Comparison of ENCODE assay signal across 7 cellular contexts in genomic region chr11:2937641-2938563, GRCh38. TPM values are rescaled to one million over a fixed set of nuclear protein-coding genes. Genes with fewer than 3 reads are reported as not detected.
A peak's percentile ranks its signal among the peaks of the same experiment; 100 is the strongest.
DNase-seq lines count a peak whose midpoint lies in the region; ATAC-seq and TF ChIP-seq lines count a peak whose summit lies in the region.
"Not testable (repeated sequence)": the region's sequence is repeated elsewhere in the genome, so short reads cannot be mapped to it uniquely, and the experiment has no call there.
"Had no signal": no experiment of that assay in that cellular context is flagged by ENCODE, and none has a peak within 500 bp of the region (broad histone marks: within the 10 kb centered on the region; RNA-seq: fewer than 3 reads in every experiment).

No MANE protein-coding gene starts in this region.

- not testable (repeated sequence) for H3K27me3 ChIP-seq in CD4-positive, alpha-beta memory T cell (ENCODE audit: insufficient read depth, low read length)

- ATAC-seq in T-helper 17 cell; effector memory CD8-positive, alpha-beta T cell (replicated peaks); memory B cell (ENCODE audit: low read depth): not testable (repeated sequence)

- not testable (repeated sequence) for H3K27ac ChIP-seq in CD4-positive, alpha-beta memory T cell (ENCODE audit: low read depth, low read length)

- peak overlapping the region in 5 of 7 donors; percentile 89 to 97 (median 95) for H3K27ac Mint-ChIP-seq in CD4-positive, alpha-beta memory T cell
- H3K27ac Mint-ChIP-seq in T-helper 17 cell (peak overlapping the region; percentile 70), memory B cell (peak overlapping the region; percentile 80), osteocyte (ENCODE audit: unreplicated experiment) (peak overlapping the region; percentile 57)
- H3K27ac Mint-ChIP-seq in activated naive CD4-positive, alpha-beta T cell treated with anti-CD3 and anti-CD28 coated beads, Interleukin-2, amount 10 ng/mL, durations not matched to agents 7 days and 5 days = peak overlapping the region; percentile 86
- peak overlapping the region; percentile 86 to 94 for H3K27ac Mint-ChIP-seq in effector memory CD8-positive, alpha-beta T cell

- peaks cover 5 to 30% (median 24%) of the 10 kb centered on the region in 8 donors for H3K9me3 Mint-ChIP-seq in CD4-positive, alpha-beta memory T cell
- peaks cover 29% of the 10 kb centered on the region for H3K9me3 Mint-ChIP-seq in activated naive CD4-positive, alpha-beta T cell treated with anti-CD3 and anti-CD28 coated beads, Interleukin-2, amount 10 ng/mL, durations not matched to agents 7 days and 5 days
- H3K9me3 Mint-ChIP-seq in effector memory CD8-positive, alpha-beta T cell = peaks cover 6 to 23% of the 10 kb centered on the region in 2 donors
- peaks cover 17% of the 10 kb centered on the region for H3K9me3 Mint-ChIP-seq in memory B cell
- H3K9me3 Mint-ChIP-seq in osteocyte (ENCODE audit: unreplicated experiment) = not testable (repeated sequence)

- not testable (repeated sequence) for H3K9me3 ChIP-seq in CD4-positive, alpha-beta memory T cell (ENCODE audit: control insufficient read depth in 1 of 2, low read length in 2 of 2); T-helper 17 cell (ENCODE audit: control insufficient read depth, low read length, poor library complexity, severe bottlenecking)

- not testable (repeated sequence) for H3K4me3 ChIP-seq in CD4-positive, alpha-beta memory T cell (ENCODE audit: low read length in 2 of 2)

- H3K36me3 Mint-ChIP-seq in CD4-positive, alpha-beta memory T cell; T-helper 17 cell (ENCODE audit: low read depth); osteocyte (ENCODE audit: unreplicated experiment): not testable (repeated sequence)
- H3K36me3 Mint-ChIP-seq in activated naive CD4-positive, alpha-beta T cell treated with anti-CD3 and anti-CD28 coated beads, Interleukin-2, amount 10 ng/mL, durations not matched to agents 7 days and 5 days = peaks cover 21% of the 10 kb centered on the region
- H3K36me3 Mint-ChIP-seq in effector memory CD8-positive, alpha-beta T cell (ENCODE audit: insufficient read depth) = peaks cover 43% of the 10 kb centered on the region
- H3K36me3 Mint-ChIP-seq in memory B cell = peaks cover 13% of the 10 kb centered on the region

- not testable (repeated sequence) for TF ChIP-seq CTCF in osteocyte (IDR thresholded peaks at IDR 0.05)

- DNase-seq in CD4-positive, alpha-beta memory T cell; activated naive CD4-positive, alpha-beta T cell treated with anti-CD3 and anti-CD28 coated beads, Interleukin-2, amount 10 ng/mL, durations not matched to agents 7 days and 5 days; effector memory CD8-positive, alpha-beta T cell; memory B cell (ENCODE audit: low spot score in 2 of 2); osteocyte (ENCODE audit: extremely low spot score, unreplicated experiment): not testable (repeated sequence)
- DNase-seq in T-helper 17 cell = peak in 1 of 3 donors; percentile 1

- not testable (repeated sequence) for H3K27me3 Mint-ChIP-seq in CD4-positive, alpha-beta memory T cell; T-helper 17 cell; effector memory CD8-positive, alpha-beta T cell; memory B cell; osteocyte (ENCODE audit: unreplicated experiment)
- peaks cover 12% of the 10 kb centered on the region for H3K27me3 Mint-ChIP-seq in activated naive CD4-positive, alpha-beta T cell treated with anti-CD3 and anti-CD28 coated beads, Interleukin-2, amount 10 ng/mL, durations not matched to agents 7 days and 5 days

- not testable (repeated sequence) for H3K36me3 ChIP-seq in CD4-positive, alpha-beta memory T cell (ENCODE audit: insufficient read depth, low read length)

- H3K4me3 Mint-ChIP-seq in CD4-positive, alpha-beta memory T cell = peak overlapping the region in 4 of 8 donors; percentile 30 to 75 (median 58)
- H3K4me3 Mint-ChIP-seq in T-helper 17 cell = peak overlapping the region; percentile 55
- H3K4me3 Mint-ChIP-seq in activated naive CD4-positive, alpha-beta T cell treated with anti-CD3 and anti-CD28 coated beads, Interleukin-2, amount 10 ng/mL, durations not matched to agents 7 days and 5 days = peak overlapping the region; percentile 40
- peak overlapping the region; percentile 42 to 47 for H3K4me3 Mint-ChIP-seq in effector memory CD8-positive, alpha-beta T cell
- H3K4me3 Mint-ChIP-seq in memory B cell; osteocyte (ENCODE audit: unreplicated experiment): not testable (repeated sequence)

- CTCF ChIA-PET in CD4-positive, alpha-beta memory T cell (lab: Charles Lee; ENCODE audit: partially characterized antibody); activated naive CD4-positive, alpha-beta T cell treated with anti-CD3 and anti-CD28 coated beads, Interleukin-2, amount 10 ng/mL, durations not matched to agents 7 days and 5 days (lab: Charles Lee): not testable (repeated sequence)

- intact Hi-C loops in CD4-positive, alpha-beta memory T cell (cut with micrococcal nuclease) = not testable (repeated sequence)

- H3K4me1 Mint-ChIP-seq in CD4-positive, alpha-beta memory T cell = peaks cover 6 to 45% (median 10%) of the 10 kb centered on the region in 4 donors
- not testable (repeated sequence) for H3K4me1 Mint-ChIP-seq in T-helper 17 cell, memory B cell
- peaks cover 17% of the 10 kb centered on the region for H3K4me1 Mint-ChIP-seq in activated naive CD4-positive, alpha-beta T cell treated with anti-CD3 and anti-CD28 coated beads, Interleukin-2, amount 10 ng/mL, durations not matched to agents 7 days and 5 days
- peaks cover 3 to 13% of the 10 kb centered on the region in 2 donors for H3K4me1 Mint-ChIP-seq in effector memory CD8-positive, alpha-beta T cell (ENCODE audit: low read depth in 2 of 2)
- H3K4me1 Mint-ChIP-seq in osteocyte (ENCODE audit: unreplicated experiment) = peaks cover 16% of the 10 kb centered on the region

- peaks cover 18% of the 10 kb centered on the region for H3K4me1 ChIP-seq in CD4-positive, alpha-beta memory T cell (ENCODE audit: insufficient read depth, low read length)

- POLR2A ChIA-PET in CD4-positive, alpha-beta memory T cell (lab: Charles Lee; ENCODE audit: partially characterized antibody) = not testable (repeated sequence)

RNA-seq across cellular contexts. Expression of gene PHLDA2, which starts 8.7 kb away (rescaled TPM):
- total RNA-seq in CD4-positive, alpha-beta memory T cell = 1 to 10 TPM; 1.1 TPM
- 1 to 10 TPM in 1 of 2 donors, under 1 TPM in 1; 0.58 to 1.9 TPM for polyA plus RNA-seq in CD4-positive, alpha-beta memory T cell
- total RNA-seq in T-helper 17 cell (1 to 10 TPM in 1 of 2 donors, under 1 TPM in 1; 0.96 to 2.8 TPM), osteocyte (89.6 and 96.1 TPM in 2 replicates)
- total RNA-seq: SJCRH30 had no signal

RNA-seq across cellular contexts. Expression of gene CDKN1C, which starts 52.3 kb away (rescaled TPM):
- 1 to 10 TPM; 4.9 to 6.1 TPM for total RNA-seq in CD4-positive, alpha-beta memory T cell
- polyA plus RNA-seq in CD4-positive, alpha-beta memory T cell = under 1 TPM; 0.10 to 0.73 TPM
- 1 to 10 TPM in 1 of 2 donors, under 1 TPM in 1; 0.91 to 2.6 TPM for total RNA-seq in T-helper 17 cell
- 18.1 and 19.2 TPM in 2 replicates for total RNA-seq in osteocyte
- total RNA-seq: SJCRH30 had no signal

RNA-seq across cellular contexts. Expression of gene NAP1L4, which starts 54.2 kb away (rescaled TPM):
- total RNA-seq in CD4-positive, alpha-beta memory T cell = 100 to 1,000 TPM; 299 to 303 TPM
- 100 to 1,000 TPM; 153 to 160 TPM for polyA plus RNA-seq in CD4-positive, alpha-beta memory T cell
- total RNA-seq in T-helper 17 cell (100 to 1,000 TPM; 229 to 275 TPM), osteocyte (147 and 148 TPM in 2 replicates)

Comparison
In these comparisons a context has a peak if more than half of its experiments do, and no peak if none do; other contexts are left out.
1. RNA of gene PHLDA2, which starts 8.7 kb away (total RNA-seq): 89.6 to 96.1 TPM in osteocyte; 0.96 to 2.8 TPM in T-helper 17 cell and 1.1 TPM in CD4-positive, alpha-beta memory T cell; every median in the first group is over 10 times any median in the second.
2. Peak in every context shown above with its lines, with median percentiles within 50 percentile points of each other: H3K27ac Mint-ChIP-seq.